Comparison of ENCODE assay signal across 30 cellular contexts in genomic region chr3:7536921-7537320, GRCh38.
"Had no signal": no experiment of that assay in that cellular context is flagged by ENCODE, and none has a peak within 500 bp of the region (broad histone marks: within the 10 kb centered on the region; RNA-seq: fewer than 3 reads in every experiment).

No MANE protein-coding gene starts in this region.

- H3K27ac ChIP-seq: Peyer's patch, SJCRH30, SK-N-MC, WERI-Rb-1 had no signal

- H3K4me1 ChIP-seq: Peyer's patch, SJCRH30 had no signal

- H3K36me3 ChIP-seq: MG63, Peyer's patch, SJCRH30, WERI-Rb-1 had no signal

- H3K27me3 ChIP-seq: MG63, Peyer's patch, SJCRH30 had no signal

- DNase-seq: activated CD4-positive, alpha-beta memory T cell treated with anti-CD3 and anti-CD28 coated beads, Interleukin-2, amount 10 ng/mL, durations not matched to agents 7 days and 5 days; activated CD4-positive, alpha-beta T cell treated with anti-CD3 and anti-CD28 coated beads for 1 hour; activated CD4-positive, alpha-beta T cell treated with anti-CD3 and anti-CD28 coated beads for 48 hours; activated CD4-positive, CD25-positive, alpha-beta regulatory T cell; activated CD8-positive, alpha-beta memory T cell treated with anti-CD3 and anti-CD28 coated beads for 24 hours; activated CD8-positive, alpha-beta memory T cell treated with anti-CD3 and anti-CD28 coated beads, Interleukin-2, amount 10 ng/mL, durations not matched to agents 7 days and 5 days; activated CD8-positive, alpha-beta memory T cell treated with anti-CD3 and anti-CD28 coated beads, Interleukin-2, amount 50 U/mL, for 48 hours; activated effector memory CD4-positive, alpha-beta T cell treated with Interleukin-2 at 50 U/mL for 16 hours; activated naive CD4-positive, alpha-beta T cell treated with anti-CD3 and anti-CD28 coated beads, Interleukin-2, amount 10 ng/mL, durations not matched to agents 7 days and 5 days; activated naive CD8-positive, alpha-beta T cell treated with anti-CD3 and anti-CD28 coated beads, Interleukin-2, amount 50 U/mL, for 24 hours; activated T-cell treated with anti-CD3 and anti-CD28 coated beads, Interleukin-2, amount 50 U/mL, for 48 hours; central memory CD4-positive, alpha-beta T cell; Kasumi-1; NCI-H1048; NCI-H1105 treated with DMSO at 0.1 percent for 48 hours; NCI-H1436; NCI-H187; NCI-H2107; NCI-H226; NCI-H446 treated with DMSO at 0.1 percent for 48 hours; NCI-H526; NCI-H774; Peyer's patch; RPMI8226; SJCRH30; T1000; WERI-Rb-1 had no signal

- H3K4me3 ChIP-seq: MG63, Peyer's patch, SJCRH30, SK-N-MC had no signal

- ATAC-seq: activated CD8-positive, alpha-beta memory T cell treated with anti-CD3 and anti-CD28 coated beads, Interleukin-2, amount 10 ng/mL, durations not matched to agents 7 days and 5 days; activated naive CD8-positive, alpha-beta T cell treated with anti-CD3 and anti-CD28 coated beads, Interleukin-2, amount 50 U/mL, for 24 hours; Right ventricle myocardium inferior had no signal

- H3K9me3 ChIP-seq: MG63, Peyer's patch, SJCRH30 had no signal
